10 cellular contexts compared by ENCODE assay signal in genomic region chr7:70728873-70729552, GRCh38.
DNase-seq lines count a peak whose midpoint lies in the region; ATAC-seq, FAIRE-seq and TF ChIP-seq lines count a peak whose summit lies in the region.
"Had no signal": no experiment of that assay in that cellular context is flagged by ENCODE, and none has a peak within 500 bp of the region (broad histone marks: within the 10 kb centered on the region; RNA-seq: fewer than 3 reads in every experiment).

No MANE protein-coding gene starts in this region.

- TF ChIP-seq CTCF in VCaP (conservative IDR thresholded peaks at IDR 0.05), result no peak

- in situ Hi-C loops in HAP-1 (cut with MboI; ENCODE audit: low sequenced_read_pairs), result no loop called here

- no peaks in the 10 kb centered on the region for H3K9me3 ChIP-seq in HAP-1
- no peaks in the 10 kb centered on the region for H3K9me3 ChIP-seq in small intestine (ENCODE audit: control insufficient read depth, low read depth)

- ATAC-seq in SK-N-SH treated with all-trans-retinoic acid at 6 μM for 48 hours, result no peak
- ATAC-seq in HG03025 (IDR thresholded peaks at IDR 0.05; ENCODE audit: low FRiP score, unreplicated experiment), result no peak
- ATAC-seq: K562 had no signal

- H3K27ac ChIP-seq in VCaP (peak overlapping the region; percentile 64; the same call in 1 of the 2 replicates), small intestine (ENCODE audit: low read depth in 1 of 2, low read length in 1 of 2) (peak overlapping the region; percentile 22 to 83)

- H3K27me3 ChIP-seq in HAP-1 (ENCODE audit: low read depth), result no peaks in the 10 kb centered on the region
- H3K27me3 ChIP-seq in small intestine (ENCODE audit: control insufficient read depth in 2 of 2, insufficient read depth in 2 of 2, low read length in 2 of 2), result no peaks in the 10 kb centered on the region

- H3K4me1 ChIP-seq in HAP-1 (peaks cover 35% of the 10 kb centered on the region), small intestine (ENCODE audit: control insufficient read depth in 2 of 2, insufficient read depth in 1 of 2, low read depth in 1 of 2, low read length in 1 of 2) (peaks cover 0 to 6% of the 10 kb centered on the region in 2 donors)

- H3K36me3 ChIP-seq in HAP-1 (replicated peaks) (no peaks in the 10 kb centered on the region), small intestine (ENCODE audit: control insufficient read depth in 2 of 2, insufficient read depth in 2 of 2, low read length in 2 of 2) (no peaks in the 10 kb centered on the region)

- H3K4me3 ChIP-seq in HAP-1 (no peak overlapping the region), small intestine (ENCODE audit: low read depth in 1 of 2, low read length in 2 of 2) (no peak overlapping the region)
- H3K4me3 ChIP-seq: K562 had no signal

- WGBS in small intestine, 3 donors, result 21 to 56% (median 29%) methylated on average over 13 of the region's 13 CpGs

- FAIRE-seq in small intestine (lab: Jason Lieb, UNC), result no peak
- FAIRE-seq: K562 had no signal

- DNase-seq in HAP-1 (ENCODE audit: low spot score in 2 of 2) (peak; percentile 95 to 99), iPS DF 4.7 (ENCODE audit: extremely low read depth, low spot score) (peak; percentile 68), small intestine (peak; percentile 51), SIG-M5 treated with dmso at 0.1 percent for 504 hours (lab: John Stamatoyannopoulos, UW; ENCODE audit: unreplicated experiment) (no peak), inferior parietal cortex (ENCODE audit: extremely low spot score) (no peak)
- DNase-seq: activated naive CD4-positive, alpha-beta T cell treated with anti-CD3 and anti-CD28 coated beads, Interleukin-2, amount 50 U/mL, for 16 hours had no signal

TF ChIP-seq in SK-N-SH treated with all-trans-retinoic acid at 6 μM for 48 hours, 23 proteins besides CTCF, POLR2A, EP300 and RAD21:
- TF ChIP-seq ISL1 (CRISPR knock-in tag; IDR thresholded peaks at IDR 0.05) (no peak), GLIS3 (CRISPR knock-in tag; IDR thresholded peaks at IDR 0.05) (no peak), ESRRG (CRISPR knock-in tag; IDR thresholded peaks at IDR 0.05) (no peak), ZNF8 (CRISPR knock-in tag; IDR thresholded peaks at IDR 0.05) (no peak), ZNF70 (CRISPR knock-in tag; IDR thresholded peaks at IDR 0.05) (no peak), ZNF565 (CRISPR knock-in tag; conservative IDR thresholded peaks at IDR 0.05; ENCODE audit: low read depth) (no peak), RARB (CRISPR knock-in tag; IDR thresholded peaks at IDR 0.05) (no peak), POU6F1 (CRISPR knock-in tag; IDR thresholded peaks at IDR 0.05; ENCODE audit: borderline replicate concordance, low read depth) (no peak), ARNTL (CRISPR knock-in tag; IDR thresholded peaks at IDR 0.05; ENCODE audit: borderline replicate concordance, low read depth) (no peak), ZFP3 (CRISPR knock-in tag; IDR thresholded peaks at IDR 0.05) (no peak), PATZ1 (CRISPR knock-in tag; IDR thresholded peaks at IDR 0.05; ENCODE audit: borderline replicate concordance) (no peak), ZC3H10 (CRISPR knock-in tag; IDR thresholded peaks at IDR 0.05) (no peak), TSHZ2 (CRISPR knock-in tag; IDR thresholded peaks at IDR 0.05) (no peak), OSR1 (CRISPR knock-in tag; IDR thresholded peaks at IDR 0.05) (no peak), CREB5 (CRISPR knock-in tag; IDR thresholded peaks at IDR 0.05; ENCODE audit: low read depth) (no peak), SNAI2 (CRISPR knock-in tag; IDR thresholded peaks at IDR 0.05) (no peak)

Comparison
In these comparisons a context has a peak if more than half of its experiments do, and no peak if none do; other contexts are left out.
1. DNase-seq: peak in HAP-1 (2 of 2), iPS DF 4.7 (single experiment) and small intestine (single experiment); none in SIG-M5 treated with dmso at 0.1 percent for 504 hours (single experiment) and inferior parietal cortex (single experiment).